In the genomic region with DNA sequence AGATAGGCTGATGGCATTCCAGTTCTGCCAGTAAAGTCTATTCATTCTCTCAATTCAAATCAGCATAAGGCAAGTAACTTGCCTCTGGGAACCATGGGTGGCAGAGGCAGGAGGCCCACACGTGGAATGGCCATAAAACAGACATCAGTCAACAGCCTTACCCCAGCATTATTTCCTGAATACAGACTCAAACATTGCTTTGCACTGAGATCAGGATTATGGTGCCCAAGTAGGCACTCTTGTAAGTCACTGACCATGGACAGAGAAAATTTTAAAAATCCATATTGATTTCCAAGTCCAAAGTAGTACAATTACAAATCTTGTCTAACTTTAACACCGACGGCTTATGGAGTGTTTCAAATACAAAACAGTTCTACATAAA, we compare ENCODE assay signal across 21 cellular contexts.
DNase-seq lines count a peak whose midpoint lies in the region; ATAC-seq, FAIRE-seq and TF ChIP-seq lines count a peak whose summit lies in the region.
"Had no signal": no experiment of that assay in that cellular context is flagged by ENCODE, and none has a peak within 500 bp of the region (broad histone marks: within the 10 kb centered on the region; RNA-seq: fewer than 3 reads in every experiment).

No MANE protein-coding gene starts in this region.

- no peak for ATAC-seq in GM23338
- ATAC-seq: HCT116, PC-3, SK-N-SH treated with all-trans-retinoic acid at 6 μM for 48 hours, T-cell had no signal

- no peak overlapping the region for H3K4me3 Mint-ChIP-seq in GM23338
- H3K4me3 Mint-ChIP-seq: B cell, CD14-positive monocyte, IgD-negative memory B cell, T-cell had no signal

- no peaks in the 10 kb centered on the region; the same call in 2 of the 3 replicates for H3K9me3 Mint-ChIP-seq in GM23338
- H3K9me3 Mint-ChIP-seq: IgD-negative memory B cell, T-cell had no signal

- H3K27ac ChIP-seq in GM23338 (ENCODE audit: low read depth) (peak overlapping the region; percentile 73), dorsolateral prefrontal cortex (peak overlapping the region in 50 of 59 donors; percentile 23 to 89 (median 74))

- peaks cover 63% of the 10 kb centered on the region for H3K4me1 Mint-ChIP-seq in GM23338
- H3K4me1 Mint-ChIP-seq: B cell, CD14-positive monocyte, T-cell had no signal

- TF ChIP-seq CTCF in GM23338 (conservative IDR thresholded peaks at IDR 0.05; ENCODE audit: low read depth in 2 of 2), result no peak
- no peak for TF ChIP-seq CTCF in dorsolateral prefrontal cortex (IDR thresholded peaks at IDR 0.05 in 54 of 56, conservative IDR thresholded peaks at IDR 0.05 in 2 of 56; ENCODE audit: low read depth in 1 of 56, partially characterized antibody in 56 of 56)

- no peak overlapping the region; the same call in 1 of the 2 replicates for H2AFZ ChIP-seq in GM23338

- H3K4me3 ChIP-seq in GM23338 (peak overlapping the region; percentile 15; the same call in 1 of the 2 replicates), dorsolateral prefrontal cortex (no peak overlapping the region)

- TF ChIP-seq RAD21 in Ishikawa (IDR thresholded peaks at IDR 0.05; ENCODE audit: low read depth), result no peak

- H3K27ac Mint-ChIP-seq in GM23338, result peak overlapping the region; percentile 69; the same call in 1 of the 2 replicates
- H3K27ac Mint-ChIP-seq: B cell, CD14-positive monocyte, IgD-negative memory B cell, T-cell had no signal

- H3K79me2 ChIP-seq in GM23338 (replicated peaks; ENCODE audit: insufficient read depth), result no peaks in the 10 kb centered on the region

- H4K20me1 ChIP-seq in GM23338 (replicated peaks; ENCODE audit: insufficient read depth), result no peaks in the 10 kb centered on the region

- intact Hi-C loops in dorsolateral prefrontal cortex (cut with DNase I), result no loop called here

- peaks cover 3% of the 10 kb centered on the region; the same call in 1 of the 2 replicates for H3F3A ChIP-seq in GM23338 (replicated peaks; ENCODE audit: low read depth)

- no peak for TF ChIP-seq POLR2A in H54 (IDR thresholded peaks at IDR 0.05; ENCODE audit: low read depth, low read length)

- no peaks in the 10 kb centered on the region for H3K36me3 Mint-ChIP-seq in GM23338 (ENCODE audit: low read depth)
- H3K36me3 Mint-ChIP-seq: CD14-positive monocyte, IgD-negative memory B cell, T-cell had no signal

- FAIRE-seq in H54 (lab: Jason Lieb, UNC), result no peak
- no peak for FAIRE-seq in frontal cortex (lab: Jason Lieb, UNC)
- FAIRE-seq: HTR-8/SVneo had no signal

- no peak for TF ChIP-seq EP300 in Ishikawa (IDR thresholded peaks at IDR 0.05; ENCODE audit: borderline replicate concordance)

- H3K27me3 ChIP-seq in GM23338 (ENCODE audit: insufficient read depth) (no peaks in the 10 kb centered on the region), dorsolateral prefrontal cortex (no peaks in the 10 kb centered on the region)

- peaks cover 47% of the 10 kb centered on the region for H3K4me1 ChIP-seq in GM23338 (ENCODE audit: insufficient read depth)

- no peaks in the 10 kb centered on the region for H3K36me3 ChIP-seq in GM23338 (ENCODE audit: insufficient read depth)

- DNase-seq in GM23338 (ENCODE audit: low spot score) (no peak), dorsolateral prefrontal cortex (no peak), kidney tubule cell (ENCODE audit: low spot score) (peak; percentile 34), NCI-H2196 (lab: John Stamatoyannopoulos, UW; ENCODE audit: unreplicated experiment) (no peak), Ammon's horn (ENCODE audit: low spot score) (no peak), H54 (ENCODE audit: insufficient read length, low spot score) (no peak), frontal cortex (ENCODE audit: low spot score in 2 of 2) (no peak)
- DNase-seq: DMS79 treated with DMSO at 0.1 percent for 48 hours, Karpas-422, NCI-H2081 treated with DMSO at 0.1 percent for 48 hours, NCI-H526, PC-3, SIG-M5, T-cell had no signal

- no peaks in the 10 kb centered on the region for H3K9me2 ChIP-seq in GM23338 (ENCODE audit: insufficient read depth)

- peaks cover 5% of the 10 kb centered on the region for H3K27me3 Mint-ChIP-seq in GM23338 (ENCODE audit: insufficient read depth, low read depth, poor library complexity)
- H3K27me3 Mint-ChIP-seq: IgD-negative memory B cell had no signal

- H3K4me2 ChIP-seq in GM23338, result peak overlapping the region; percentile 56

TF ChIP-seq in GM23338, 12 proteins besides CTCF, POLR2A, EP300 and RAD21:
- TF ChIP-seq JUNB (IDR thresholded peaks at IDR 0.05; ENCODE audit: unreplicated experiment) (no peak), NANOG (IDR thresholded peaks at IDR 0.05; ENCODE audit: borderline replicate concordance) (0 out of 2 replicates have a peak, but pooled peaks have one; percentile 21)

TF ChIP-seq in Ishikawa, 13 proteins besides CTCF, POLR2A, EP300 and RAD21:
- TF ChIP-seq TCF12 (IDR thresholded peaks at IDR 0.05; ENCODE audit: low read depth) (no peak), CREB1 (IDR thresholded peaks at IDR 0.05; ENCODE audit: low read depth) (no peak), FOXM1 (IDR thresholded peaks at IDR 0.05; ENCODE audit: borderline replicate concordance, low read depth) (no peak), REST (IDR thresholded peaks at IDR 0.05; ENCODE audit: low read depth) (peak; percentile 38; the same call in 1 of the 2 replicates)
